1 cellular context compared by ENCODE assay signal in the genomic region with DNA sequence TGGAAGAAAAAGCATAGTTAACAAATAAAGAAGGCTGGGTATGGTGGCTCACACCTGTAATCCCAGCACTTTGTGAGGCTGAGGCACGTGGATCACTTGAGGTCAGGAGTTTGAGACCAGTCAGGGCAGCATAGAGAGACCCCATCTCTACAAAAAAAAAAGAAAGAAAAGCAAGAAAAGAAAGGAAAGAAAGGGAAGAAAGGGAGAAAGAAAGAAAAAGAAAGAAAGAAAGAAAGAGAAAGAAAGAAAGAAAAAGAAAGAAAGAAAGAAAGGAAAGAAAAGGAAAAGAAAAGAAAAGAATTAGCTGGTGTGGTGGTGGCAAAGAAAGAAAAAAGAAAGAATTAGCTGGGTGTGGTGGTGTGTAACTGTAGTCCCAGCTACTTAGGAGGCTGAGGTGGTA.
TF ChIP-seq lines count a peak whose summit lies in the region.

No MANE protein-coding gene starts in this region.

TF ChIP-seq in K562, 482 proteins besides CTCF, POLR2A, EP300 and RAD21 (continued from another document):
- TF ChIP-seq, protein P1, sequence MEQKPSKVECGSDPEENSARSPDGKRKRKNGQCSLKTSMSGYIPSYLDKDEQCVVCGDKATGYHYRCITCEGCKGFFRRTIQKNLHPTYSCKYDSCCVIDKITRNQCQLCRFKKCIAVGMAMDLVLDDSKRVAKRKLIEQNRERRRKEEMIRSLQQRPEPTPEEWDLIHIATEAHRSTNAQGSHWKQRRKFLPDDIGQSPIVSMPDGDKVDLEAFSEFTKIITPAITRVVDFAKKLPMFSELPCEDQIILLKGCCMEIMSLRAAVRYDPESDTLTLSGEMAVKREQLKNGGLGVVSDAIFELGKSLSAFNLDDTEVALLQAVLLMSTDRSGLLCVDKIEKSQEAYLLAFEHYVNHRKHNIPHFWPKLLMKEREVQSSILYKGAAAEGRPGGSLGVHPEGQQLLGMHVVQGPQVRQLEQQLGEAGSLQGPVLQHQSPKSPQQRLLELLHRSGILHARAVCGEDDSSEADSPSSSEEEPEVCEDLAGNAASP (IDR thresholded peaks at IDR 0.05), result no peak
- TF ChIP-seq MEF2D (tag; conservative IDR thresholded peaks at IDR 0.05; ENCODE audit: low read depth) (no peak), ZNF75A (CRISPR knock-in tag; IDR thresholded peaks at IDR 0.05) (no peak), ZNF146 (CRISPR knock-in tag; IDR thresholded peaks at IDR 0.05; ENCODE audit: unreplicated experiment) (no peak), ZNF551 (CRISPR knock-in tag; IDR thresholded peaks at IDR 0.05) (no peak), NELFE (IDR thresholded peaks at IDR 0.05; ENCODE audit: insufficient read depth, insufficient read length) (no peak), RBM17 (IDR thresholded peaks at IDR 0.05; ENCODE audit: borderline replicate concordance, low read depth, low read length) (no peak), ADNP (tag; IDR thresholded peaks at IDR 0.05) (no peak), ZNF780A (CRISPR knock-in tag; IDR thresholded peaks at IDR 0.05) (no peak), ZNF77 (CRISPR knock-in tag; IDR thresholded peaks at IDR 0.05) (no peak), NR1H2 (CRISPR knock-in tag; IDR thresholded peaks at IDR 0.05) (no peak), KHSRP (IDR thresholded peaks at IDR 0.05) (no peak), PHB (CRISPR knock-in tag; IDR thresholded peaks at IDR 0.05) (no peak), XRCC3 (IDR thresholded peaks at IDR 0.05) (no peak), ZNF384 (IDR thresholded peaks at IDR 0.05; ENCODE audit: low read depth, low read length) (no peak), CBFA2T2 (conservative IDR thresholded peaks at IDR 0.05) (no peak), SMARCB1 (IDR thresholded peaks at IDR 0.05; ENCODE audit: insufficient read length, low read depth) (no peak), LARP7 (IDR thresholded peaks at IDR 0.05) (peak; percentile 65; the same call in 1 of the 2 replicates), NCOA4 (IDR thresholded peaks at IDR 0.05; ENCODE audit: partially characterized antibody) (peak; percentile 6), HDAC1 (IDR thresholded peaks at IDR 0.05) (0 out of 4 replicates have a peak, but pooled peaks of 1 of the 2 experiments have one; percentile 29), FIP1L1 (IDR thresholded peaks at IDR 0.05; ENCODE audit: low read depth, low read length, poor library complexity, severe bottlenecking) (no peak), BACH1 (tag; IDR thresholded peaks at IDR 0.05) (no peak), RFX1 (IDR thresholded peaks at IDR 0.05) (no peak), ZNF347 (CRISPR knock-in tag; IDR thresholded peaks at IDR 0.05; ENCODE audit: low read depth) (no peak), ZNF76 (CRISPR knock-in tag; IDR thresholded peaks at IDR 0.05; ENCODE audit: borderline replicate concordance) (no peak), NFXL1 (CRISPR knock-in tag; IDR thresholded peaks at IDR 0.05) (no peak), HMG20A (CRISPR knock-in tag; conservative IDR thresholded peaks at IDR 0.05) (no peak), MEF2A (IDR thresholded peaks at IDR 0.05; ENCODE audit: control insufficient read depth, low read depth, low read length) (no peak), KDM2B (CRISPR knock-in tag; IDR thresholded peaks at IDR 0.05) (no peak)
- TF ChIP-seq, protein P2, sequence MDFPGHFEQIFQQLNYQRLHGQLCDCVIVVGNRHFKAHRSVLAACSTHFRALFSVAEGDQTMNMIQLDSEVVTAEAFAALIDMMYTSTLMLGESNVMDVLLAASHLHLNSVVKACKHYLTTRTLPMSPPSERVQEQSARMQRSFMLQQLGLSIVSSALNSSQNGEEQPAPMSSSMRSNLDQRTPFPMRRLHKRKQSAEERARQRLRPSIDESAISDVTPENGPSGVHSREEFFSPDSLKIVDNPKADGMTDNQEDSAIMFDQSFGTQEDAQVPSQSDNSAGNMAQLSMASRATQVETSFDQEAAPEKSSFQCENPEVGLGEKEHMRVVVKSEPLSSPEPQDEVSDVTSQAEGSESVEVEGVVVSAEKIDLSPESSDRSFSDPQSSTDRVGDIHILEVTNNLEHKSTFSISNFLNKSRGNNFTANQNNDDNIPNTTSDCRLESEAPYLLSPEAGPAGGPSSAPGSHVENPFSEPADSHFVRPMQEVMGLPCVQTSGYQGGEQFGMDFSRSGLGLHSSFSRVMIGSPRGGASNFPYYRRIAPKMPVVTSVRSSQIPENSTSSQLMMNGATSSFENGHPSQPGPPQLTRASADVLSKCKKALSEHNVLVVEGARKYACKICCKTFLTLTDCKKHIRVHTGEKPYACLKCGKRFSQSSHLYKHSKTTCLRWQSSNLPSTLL (IDR thresholded peaks at IDR 0.05), result peak; percentile 59
- TF ChIP-seq, protein P3, sequence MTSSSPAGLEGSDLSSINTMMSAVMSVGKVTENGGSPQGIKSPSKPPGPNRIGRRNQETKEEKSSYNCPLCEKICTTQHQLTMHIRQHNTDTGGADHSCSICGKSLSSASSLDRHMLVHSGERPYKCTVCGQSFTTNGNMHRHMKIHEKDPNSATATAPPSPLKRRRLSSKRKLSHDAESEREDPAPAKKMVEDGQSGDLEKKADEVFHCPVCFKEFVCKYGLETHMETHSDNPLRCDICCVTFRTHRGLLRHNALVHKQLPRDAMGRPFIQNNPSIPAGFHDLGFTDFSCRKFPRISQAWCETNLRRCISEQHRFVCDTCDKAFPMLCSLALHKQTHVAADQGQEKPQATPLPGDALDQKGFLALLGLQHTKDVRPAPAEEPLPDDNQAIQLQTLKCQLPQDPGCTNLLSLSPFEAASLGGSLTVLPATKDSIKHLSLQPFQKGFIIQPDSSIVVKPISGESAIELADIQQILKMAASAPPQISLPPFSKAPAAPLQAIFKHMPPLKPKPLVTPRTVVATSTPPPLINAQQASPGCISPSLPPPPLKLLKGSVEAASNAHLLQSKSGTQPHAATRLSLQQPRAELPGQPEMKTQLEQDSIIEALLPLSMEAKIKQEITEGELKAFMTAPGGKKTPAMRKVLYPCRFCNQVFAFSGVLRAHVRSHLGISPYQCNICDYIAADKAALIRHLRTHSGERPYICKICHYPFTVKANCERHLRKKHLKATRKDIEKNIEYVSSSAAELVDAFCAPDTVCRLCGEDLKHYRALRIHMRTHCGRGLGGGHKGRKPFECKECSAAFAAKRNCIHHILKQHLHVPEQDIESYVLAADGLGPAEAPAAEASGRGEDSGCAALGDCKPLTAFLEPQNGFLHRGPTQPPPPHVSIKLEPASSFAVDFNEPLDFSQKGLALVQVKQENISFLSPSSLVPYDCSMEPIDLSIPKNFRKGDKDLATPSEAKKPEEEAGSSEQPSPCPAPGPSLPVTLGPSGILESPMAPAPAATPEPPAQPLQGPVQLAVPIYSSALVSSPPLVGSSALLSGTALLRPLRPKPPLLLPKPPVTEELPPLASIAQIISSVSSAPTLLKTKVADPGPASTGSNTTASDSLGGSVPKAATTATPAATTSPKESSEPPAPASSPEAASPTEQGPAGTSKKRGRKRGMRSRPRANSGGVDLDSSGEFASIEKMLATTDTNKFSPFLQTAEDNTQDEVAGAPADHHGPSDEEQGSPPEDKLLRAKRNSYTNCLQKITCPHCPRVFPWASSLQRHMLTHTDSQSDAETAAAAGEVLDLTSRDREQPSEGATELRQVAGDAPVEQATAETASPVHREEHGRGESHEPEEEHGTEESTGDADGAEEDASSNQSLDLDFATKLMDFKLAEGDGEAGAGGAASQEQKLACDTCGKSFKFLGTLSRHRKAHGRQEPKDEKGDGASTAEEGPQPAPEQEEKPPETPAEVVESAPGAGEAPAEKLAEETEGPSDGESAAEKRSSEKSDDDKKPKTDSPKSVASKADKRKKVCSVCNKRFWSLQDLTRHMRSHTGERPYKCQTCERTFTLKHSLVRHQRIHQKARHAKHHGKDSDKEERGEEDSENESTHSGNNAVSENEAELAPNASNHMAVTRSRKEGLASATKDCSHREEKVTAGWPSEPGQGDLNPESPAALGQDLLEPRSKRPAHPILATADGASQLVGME (CRISPR knock-in tag; IDR thresholded peaks at IDR 0.05), result no peak
- TF ChIP-seq, protein P4, sequence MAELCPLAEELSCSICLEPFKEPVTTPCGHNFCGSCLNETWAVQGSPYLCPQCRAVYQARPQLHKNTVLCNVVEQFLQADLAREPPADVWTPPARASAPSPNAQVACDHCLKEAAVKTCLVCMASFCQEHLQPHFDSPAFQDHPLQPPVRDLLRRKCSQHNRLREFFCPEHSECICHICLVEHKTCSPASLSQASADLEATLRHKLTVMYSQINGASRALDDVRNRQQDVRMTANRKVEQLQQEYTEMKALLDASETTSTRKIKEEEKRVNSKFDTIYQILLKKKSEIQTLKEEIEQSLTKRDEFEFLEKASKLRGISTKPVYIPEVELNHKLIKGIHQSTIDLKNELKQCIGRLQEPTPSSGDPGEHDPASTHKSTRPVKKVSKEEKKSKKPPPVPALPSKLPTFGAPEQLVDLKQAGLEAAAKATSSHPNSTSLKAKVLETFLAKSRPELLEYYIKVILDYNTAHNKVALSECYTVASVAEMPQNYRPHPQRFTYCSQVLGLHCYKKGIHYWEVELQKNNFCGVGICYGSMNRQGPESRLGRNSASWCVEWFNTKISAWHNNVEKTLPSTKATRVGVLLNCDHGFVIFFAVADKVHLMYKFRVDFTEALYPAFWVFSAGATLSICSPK (IDR thresholded peaks at IDR 0.05; ENCODE audit: borderline replicate concordance), result no peak
- TF ChIP-seq, protein P5, sequence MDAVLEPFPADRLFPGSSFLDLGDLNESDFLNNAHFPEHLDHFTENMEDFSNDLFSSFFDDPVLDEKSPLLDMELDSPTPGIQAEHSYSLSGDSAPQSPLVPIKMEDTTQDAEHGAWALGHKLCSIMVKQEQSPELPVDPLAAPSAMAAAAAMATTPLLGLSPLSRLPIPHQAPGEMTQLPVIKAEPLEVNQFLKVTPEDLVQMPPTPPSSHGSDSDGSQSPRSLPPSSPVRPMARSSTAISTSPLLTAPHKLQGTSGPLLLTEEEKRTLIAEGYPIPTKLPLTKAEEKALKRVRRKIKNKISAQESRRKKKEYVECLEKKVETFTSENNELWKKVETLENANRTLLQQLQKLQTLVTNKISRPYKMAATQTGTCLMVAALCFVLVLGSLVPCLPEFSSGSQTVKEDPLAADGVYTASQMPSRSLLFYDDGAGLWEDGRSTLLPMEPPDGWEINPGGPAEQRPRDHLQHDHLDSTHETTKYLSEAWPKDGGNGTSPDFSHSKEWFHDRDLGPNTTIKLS (IDR thresholded peaks at IDR 0.05; ENCODE audit: borderline replicate concordance, low read depth), result no peak
- TF ChIP-seq, protein P6, sequence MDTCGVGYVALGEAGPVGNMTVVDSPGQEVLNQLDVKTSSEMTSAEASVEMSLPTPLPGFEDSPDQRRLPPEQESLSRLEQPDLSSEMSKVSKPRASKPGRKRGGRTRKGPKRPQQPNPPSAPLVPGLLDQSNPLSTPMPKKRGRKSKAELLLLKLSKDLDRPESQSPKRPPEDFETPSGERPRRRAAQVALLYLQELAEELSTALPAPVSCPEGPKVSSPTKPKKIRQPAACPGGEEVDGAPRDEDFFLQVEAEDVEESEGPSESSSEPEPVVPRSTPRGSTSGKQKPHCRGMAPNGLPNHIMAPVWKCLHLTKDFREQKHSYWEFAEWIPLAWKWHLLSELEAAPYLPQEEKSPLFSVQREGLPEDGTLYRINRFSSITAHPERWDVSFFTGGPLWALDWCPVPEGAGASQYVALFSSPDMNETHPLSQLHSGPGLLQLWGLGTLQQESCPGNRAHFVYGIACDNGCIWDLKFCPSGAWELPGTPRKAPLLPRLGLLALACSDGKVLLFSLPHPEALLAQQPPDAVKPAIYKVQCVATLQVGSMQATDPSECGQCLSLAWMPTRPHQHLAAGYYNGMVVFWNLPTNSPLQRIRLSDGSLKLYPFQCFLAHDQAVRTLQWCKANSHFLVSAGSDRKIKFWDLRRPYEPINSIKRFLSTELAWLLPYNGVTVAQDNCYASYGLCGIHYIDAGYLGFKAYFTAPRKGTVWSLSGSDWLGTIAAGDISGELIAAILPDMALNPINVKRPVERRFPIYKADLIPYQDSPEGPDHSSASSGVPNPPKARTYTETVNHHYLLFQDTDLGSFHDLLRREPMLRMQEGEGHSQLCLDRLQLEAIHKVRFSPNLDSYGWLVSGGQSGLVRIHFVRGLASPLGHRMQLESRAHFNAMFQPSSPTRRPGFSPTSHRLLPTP (IDR thresholded peaks at IDR 0.05; ENCODE audit: borderline replicate concordance, extremely low read depth, insufficient read length), result no peak
- TF ChIP-seq, protein P7, sequence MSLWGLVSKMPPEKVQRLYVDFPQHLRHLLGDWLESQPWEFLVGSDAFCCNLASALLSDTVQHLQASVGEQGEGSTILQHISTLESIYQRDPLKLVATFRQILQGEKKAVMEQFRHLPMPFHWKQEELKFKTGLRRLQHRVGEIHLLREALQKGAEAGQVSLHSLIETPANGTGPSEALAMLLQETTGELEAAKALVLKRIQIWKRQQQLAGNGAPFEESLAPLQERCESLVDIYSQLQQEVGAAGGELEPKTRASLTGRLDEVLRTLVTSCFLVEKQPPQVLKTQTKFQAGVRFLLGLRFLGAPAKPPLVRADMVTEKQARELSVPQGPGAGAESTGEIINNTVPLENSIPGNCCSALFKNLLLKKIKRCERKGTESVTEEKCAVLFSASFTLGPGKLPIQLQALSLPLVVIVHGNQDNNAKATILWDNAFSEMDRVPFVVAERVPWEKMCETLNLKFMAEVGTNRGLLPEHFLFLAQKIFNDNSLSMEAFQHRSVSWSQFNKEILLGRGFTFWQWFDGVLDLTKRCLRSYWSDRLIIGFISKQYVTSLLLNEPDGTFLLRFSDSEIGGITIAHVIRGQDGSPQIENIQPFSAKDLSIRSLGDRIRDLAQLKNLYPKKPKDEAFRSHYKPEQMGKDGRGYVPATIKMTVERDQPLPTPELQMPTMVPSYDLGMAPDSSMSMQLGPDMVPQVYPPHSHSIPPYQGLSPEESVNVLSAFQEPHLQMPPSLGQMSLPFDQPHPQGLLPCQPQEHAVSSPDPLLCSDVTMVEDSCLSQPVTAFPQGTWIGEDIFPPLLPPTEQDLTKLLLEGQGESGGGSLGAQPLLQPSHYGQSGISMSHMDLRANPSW (CRISPR knock-in tag; IDR thresholded peaks at IDR 0.05), result no peak
- TF ChIP-seq, protein P8, sequence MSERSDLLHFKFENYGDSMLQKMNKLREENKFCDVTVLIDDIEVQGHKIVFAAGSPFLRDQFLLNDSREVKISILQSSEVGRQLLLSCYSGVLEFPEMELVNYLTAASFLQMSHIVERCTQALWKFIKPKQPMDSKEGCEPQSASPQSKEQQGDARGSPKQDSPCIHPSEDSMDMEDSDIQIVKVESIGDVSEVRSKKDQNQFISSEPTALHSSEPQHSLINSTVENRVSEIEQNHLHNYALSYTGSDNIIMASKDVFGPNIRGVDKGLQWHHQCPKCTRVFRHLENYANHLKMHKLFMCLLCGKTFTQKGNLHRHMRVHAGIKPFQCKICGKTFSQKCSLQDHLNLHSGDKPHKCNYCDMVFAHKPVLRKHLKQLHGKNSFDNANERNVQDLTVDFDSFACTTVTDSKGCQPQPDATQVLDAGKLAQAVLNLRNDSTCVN (CRISPR knock-in tag; IDR thresholded peaks at IDR 0.05), result 0 out of 2 replicates have a peak, but pooled peaks have one; percentile 42
- TF ChIP-seq, protein P9, sequence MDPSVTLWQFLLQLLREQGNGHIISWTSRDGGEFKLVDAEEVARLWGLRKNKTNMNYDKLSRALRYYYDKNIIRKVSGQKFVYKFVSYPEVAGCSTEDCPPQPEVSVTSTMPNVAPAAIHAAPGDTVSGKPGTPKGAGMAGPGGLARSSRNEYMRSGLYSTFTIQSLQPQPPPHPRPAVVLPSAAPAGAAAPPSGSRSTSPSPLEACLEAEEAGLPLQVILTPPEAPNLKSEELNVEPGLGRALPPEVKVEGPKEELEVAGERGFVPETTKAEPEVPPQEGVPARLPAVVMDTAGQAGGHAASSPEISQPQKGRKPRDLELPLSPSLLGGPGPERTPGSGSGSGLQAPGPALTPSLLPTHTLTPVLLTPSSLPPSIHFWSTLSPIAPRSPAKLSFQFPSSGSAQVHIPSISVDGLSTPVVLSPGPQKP (CRISPR knock-in tag; IDR thresholded peaks at IDR 0.05), result no peak
